ENCODE assay signal across 1 cellular context in the genomic region with DNA sequence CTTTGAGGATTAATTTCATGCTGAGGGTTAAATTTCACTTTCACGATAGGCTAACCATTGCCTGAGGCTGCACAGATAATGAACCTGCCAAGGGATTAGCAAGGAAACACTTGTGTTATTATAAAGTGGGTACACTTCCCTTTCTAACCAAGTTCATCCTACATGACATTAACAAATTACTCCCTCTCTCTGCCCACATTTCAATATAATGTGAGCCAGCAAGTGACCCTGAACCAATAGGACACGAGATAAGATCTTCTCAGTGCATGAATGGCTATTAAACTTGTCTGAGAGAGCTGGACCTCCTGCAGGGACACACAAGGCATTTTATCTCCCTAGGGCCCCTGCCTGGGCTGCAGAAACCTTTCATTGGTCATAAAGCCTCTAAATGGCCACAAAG.
TF ChIP-seq lines count a peak whose summit lies in the region.

No MANE protein-coding gene starts in this region.

TF ChIP-seq in HEK293, 187 proteins besides CTCF, POLR2A, EP300 and RAD21 (continued from another document and continues in another):
- TF ChIP-seq ZNF449 (tag by site-specific recombination; IDR thresholded peaks at IDR 0.05): peak; percentile 79
- TF ChIP-seq ZBTB11 (tag by site-specific recombination; conservative IDR thresholded peaks at IDR 0.05; ENCODE audit: low read depth): no peak
- no peak for TF ChIP-seq ZNF670 (tag by site-specific recombination; IDR thresholded peaks at IDR 0.05; ENCODE audit: low read depth)
- TF ChIP-seq, protein P1, sequence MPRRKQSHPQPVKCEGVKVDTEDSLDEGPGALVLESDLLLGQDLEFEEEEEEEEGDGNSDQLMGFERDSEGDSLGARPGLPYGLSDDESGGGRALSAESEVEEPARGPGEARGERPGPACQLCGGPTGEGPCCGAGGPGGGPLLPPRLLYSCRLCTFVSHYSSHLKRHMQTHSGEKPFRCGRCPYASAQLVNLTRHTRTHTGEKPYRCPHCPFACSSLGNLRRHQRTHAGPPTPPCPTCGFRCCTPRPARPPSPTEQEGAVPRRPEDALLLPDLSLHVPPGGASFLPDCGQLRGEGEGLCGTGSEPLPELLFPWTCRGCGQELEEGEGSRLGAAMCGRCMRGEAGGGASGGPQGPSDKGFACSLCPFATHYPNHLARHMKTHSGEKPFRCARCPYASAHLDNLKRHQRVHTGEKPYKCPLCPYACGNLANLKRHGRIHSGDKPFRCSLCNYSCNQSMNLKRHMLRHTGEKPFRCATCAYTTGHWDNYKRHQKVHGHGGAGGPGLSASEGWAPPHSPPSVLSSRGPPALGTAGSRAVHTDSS (tag by site-specific recombination; IDR thresholded peaks at IDR 0.05): peak; percentile 78
- TF ChIP-seq ZNF530 (tag by site-specific recombination; IDR thresholded peaks at IDR 0.05; ENCODE audit: low read depth): no peak
- peak; percentile 88 for TF ChIP-seq ZBTB48 (tag by site-specific recombination; IDR thresholded peaks at IDR 0.05)
- TF ChIP-seq ZNF169 (tag by site-specific recombination; IDR thresholded peaks at IDR 0.05): no peak
- TF ChIP-seq KLF7 (tag by site-specific recombination; IDR thresholded peaks at IDR 0.05; ENCODE audit: borderline replicate concordance): peak; percentile 97
- TF ChIP-seq ZNF23 (tag by site-specific recombination; IDR thresholded peaks at IDR 0.05; ENCODE audit: borderline replicate concordance): no peak
- TF ChIP-seq ZFP69B (tag by site-specific recombination; IDR thresholded peaks at IDR 0.05): peak; percentile 86
- TF ChIP-seq ZNF660 (tag by site-specific recombination; IDR thresholded peaks at IDR 0.05): no peak
- TF ChIP-seq ZNF707 (tag by site-specific recombination; IDR thresholded peaks at IDR 0.05): no peak
- no peak for TF ChIP-seq ZNF214 (tag by site-specific recombination; IDR thresholded peaks at IDR 0.05; ENCODE audit: borderline replicate concordance)
- TF ChIP-seq KLF1 (tag by site-specific recombination; IDR thresholded peaks at IDR 0.05): peak; percentile 41
- no peak for TF ChIP-seq ZNF514 (tag by site-specific recombination; IDR thresholded peaks at IDR 0.05)
- TF ChIP-seq ZNF24 (tag by site-specific recombination; IDR thresholded peaks at IDR 0.05): peak; percentile 99
- peak; percentile 85 for TF ChIP-seq ZSCAN16 (tag by site-specific recombination; IDR thresholded peaks at IDR 0.05)
- TF ChIP-seq, protein P2, sequence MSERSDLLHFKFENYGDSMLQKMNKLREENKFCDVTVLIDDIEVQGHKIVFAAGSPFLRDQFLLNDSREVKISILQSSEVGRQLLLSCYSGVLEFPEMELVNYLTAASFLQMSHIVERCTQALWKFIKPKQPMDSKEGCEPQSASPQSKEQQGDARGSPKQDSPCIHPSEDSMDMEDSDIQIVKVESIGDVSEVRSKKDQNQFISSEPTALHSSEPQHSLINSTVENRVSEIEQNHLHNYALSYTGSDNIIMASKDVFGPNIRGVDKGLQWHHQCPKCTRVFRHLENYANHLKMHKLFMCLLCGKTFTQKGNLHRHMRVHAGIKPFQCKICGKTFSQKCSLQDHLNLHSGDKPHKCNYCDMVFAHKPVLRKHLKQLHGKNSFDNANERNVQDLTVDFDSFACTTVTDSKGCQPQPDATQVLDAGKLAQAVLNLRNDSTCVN (tag by site-specific recombination; optimal IDR thresholded peaks at IDR 0.05): peak; percentile 21
- TF ChIP-seq MZF1 (tag by site-specific recombination; IDR thresholded peaks at IDR 0.05; ENCODE audit: borderline replicate concordance): peak; percentile 92; the same call in 1 of the 2 replicates
- peak; percentile 84 for TF ChIP-seq ZNF146 (tag by site-specific recombination; IDR thresholded peaks at IDR 0.05)
- TF ChIP-seq, protein P3, sequence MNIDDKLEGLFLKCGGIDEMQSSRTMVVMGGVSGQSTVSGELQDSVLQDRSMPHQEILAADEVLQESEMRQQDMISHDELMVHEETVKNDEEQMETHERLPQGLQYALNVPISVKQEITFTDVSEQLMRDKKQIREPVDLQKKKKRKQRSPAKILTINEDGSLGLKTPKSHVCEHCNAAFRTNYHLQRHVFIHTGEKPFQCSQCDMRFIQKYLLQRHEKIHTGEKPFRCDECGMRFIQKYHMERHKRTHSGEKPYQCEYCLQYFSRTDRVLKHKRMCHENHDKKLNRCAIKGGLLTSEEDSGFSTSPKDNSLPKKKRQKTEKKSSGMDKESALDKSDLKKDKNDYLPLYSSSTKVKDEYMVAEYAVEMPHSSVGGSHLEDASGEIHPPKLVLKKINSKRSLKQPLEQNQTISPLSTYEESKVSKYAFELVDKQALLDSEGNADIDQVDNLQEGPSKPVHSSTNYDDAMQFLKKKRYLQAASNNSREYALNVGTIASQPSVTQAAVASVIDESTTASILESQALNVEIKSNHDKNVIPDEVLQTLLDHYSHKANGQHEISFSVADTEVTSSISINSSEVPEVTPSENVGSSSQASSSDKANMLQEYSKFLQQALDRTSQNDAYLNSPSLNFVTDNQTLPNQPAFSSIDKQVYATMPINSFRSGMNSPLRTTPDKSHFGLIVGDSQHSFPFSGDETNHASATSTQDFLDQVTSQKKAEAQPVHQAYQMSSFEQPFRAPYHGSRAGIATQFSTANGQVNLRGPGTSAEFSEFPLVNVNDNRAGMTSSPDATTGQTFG (tag by site-specific recombination; IDR thresholded peaks at IDR 0.05; ENCODE audit: borderline replicate concordance): peak; percentile 85; the same call in 1 of the 2 replicates
- no peak for TF ChIP-seq ZNF114 (tag by site-specific recombination; IDR thresholded peaks at IDR 0.05)
- no peak for TF ChIP-seq HOXA7 (CRISPR knock-in tag; IDR thresholded peaks at IDR 0.05; ENCODE audit: borderline replicate concordance)
- TF ChIP-seq TCF7L2 (IDR thresholded peaks at IDR 0.05; ENCODE audit: borderline replicate concordance, low read depth, low read length): peak; percentile 99
- TF ChIP-seq ZNF416 (tag by site-specific recombination; IDR thresholded peaks at IDR 0.05): no peak
- TF ChIP-seq, protein P4, sequence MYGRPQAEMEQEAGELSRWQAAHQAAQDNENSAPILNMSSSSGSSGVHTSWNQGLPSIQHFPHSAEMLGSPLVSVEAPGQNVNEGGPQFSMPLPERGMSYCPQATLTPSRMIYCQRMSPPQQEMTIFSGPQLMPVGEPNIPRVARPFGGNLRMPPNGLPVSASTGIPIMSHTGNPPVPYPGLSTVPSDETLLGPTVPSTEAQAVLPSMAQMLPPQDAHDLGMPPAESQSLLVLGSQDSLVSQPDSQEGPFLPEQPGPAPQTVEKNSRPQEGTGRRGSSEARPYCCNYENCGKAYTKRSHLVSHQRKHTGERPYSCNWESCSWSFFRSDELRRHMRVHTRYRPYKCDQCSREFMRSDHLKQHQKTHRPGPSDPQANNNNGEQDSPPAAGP (tag by site-specific recombination; IDR thresholded peaks at IDR 0.05): no peak; the same call in 1 of the 2 replicates
- 0 out of 2 replicates have a peak, but pooled peaks have one; percentile 69 for TF ChIP-seq ZNF624 (tag by site-specific recombination; IDR thresholded peaks at IDR 0.05)
- TF ChIP-seq INSM2 (tag by site-specific recombination; IDR thresholded peaks at IDR 0.05): peak; percentile 96
- TF ChIP-seq ZNF280C (tag by site-specific recombination; IDR thresholded peaks at IDR 0.05): no peak
- peak; percentile 99 for TF ChIP-seq ZNF580 (tag by site-specific recombination; IDR thresholded peaks at IDR 0.05)
- no peak for TF ChIP-seq SALL2 (tag by site-specific recombination; IDR thresholded peaks at IDR 0.05; ENCODE audit: borderline replicate concordance)
- peak; percentile 64 for TF ChIP-seq ZNF518A (tag by site-specific recombination; conservative IDR thresholded peaks at IDR 0.05; ENCODE audit: low read depth)
